ENCODE assay signal across 27 cellular contexts in the genomic region with DNA sequence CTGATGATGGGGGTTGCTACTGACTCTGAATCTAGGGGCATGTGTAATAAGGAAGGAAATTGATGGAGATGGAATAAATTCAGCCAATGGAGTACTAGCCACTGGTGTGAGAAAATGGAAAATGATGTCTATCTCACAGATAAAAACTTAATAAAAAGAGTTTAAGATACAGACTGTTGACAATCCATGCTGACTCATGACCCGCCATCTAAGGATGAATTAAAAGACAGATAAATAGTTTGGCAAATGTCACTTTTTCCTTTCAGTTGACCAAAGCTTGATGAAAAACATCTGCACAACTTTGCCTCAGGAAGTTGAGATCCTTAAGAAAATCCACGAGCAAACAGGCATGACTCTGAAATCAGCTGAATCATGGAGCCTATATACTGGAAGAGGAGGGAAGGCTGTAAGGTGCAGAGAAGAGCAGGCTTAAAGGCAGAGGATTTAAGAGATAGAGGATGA.
DNase-seq lines count a peak whose midpoint lies in the region; ATAC-seq, FAIRE-seq and TF ChIP-seq lines count a peak whose summit lies in the region.
"Had no signal": no experiment of that assay in that cellular context is flagged by ENCODE, and none has a peak within 500 bp of the region (broad histone marks: within the 10 kb centered on the region; RNA-seq: fewer than 3 reads in every experiment).

No MANE protein-coding gene starts in this region.

- DNase-seq in A673 (ENCODE audit: low spot score) (peak; percentile 70), HCEC 1CT (peak; percentile 20), astrocyte (ENCODE audit: low read depth) (peak; percentile 22), left ventricle myocardium inferior (no peak), NCI-H510A treated with DMSO at 0.1 percent for 48 hours (lab: John Stamatoyannopoulos, UW) (no peak), midbrain (lab: John Stamatoyannopoulos, UW) (no peak), DMS153 treated with DMSO at 0.1 percent for 48 hours (lab: John Stamatoyannopoulos, UW; ENCODE audit: unreplicated experiment) (no peak)
- DNase-seq: ACHN; activated CD4-positive, alpha-beta T cell treated with anti-CD3 and anti-CD28 coated beads for 36 hours; CD4-positive, alpha-beta T cell; DMS79 treated with DMSO at 0.1 percent for 48 hours; effector memory CD8-positive, alpha-beta T cell; hippocampal formation; Kasumi-1; mammary epithelial cell; naive B cell; NCI-H1092; NCI-H2081; NCI-H446 treated with DMSO at 0.1 percent for 48 hours; right lobe of liver had no signal

- H3K27me3 Mint-ChIP-seq in astrocyte (ENCODE audit: low read depth, unreplicated experiment), result no peaks in the 10 kb centered on the region
- H3K27me3 Mint-ChIP-seq: activated CD4-positive, alpha-beta T cell treated with anti-CD3 and anti-CD28 coated beads for 36 hours; activated naive CD4-positive, alpha-beta T cell treated with anti-CD3 and anti-CD28 coated beads, Interleukin-2, amount 50 U/mL, for 24 hours; CD4-positive, alpha-beta T cell; effector memory CD8-positive, alpha-beta T cell; naive B cell had no signal

- no peak overlapping the region for H3K4me2 ChIP-seq in astrocyte (ENCODE audit: low read length)

- H3K4me3 Mint-ChIP-seq in astrocyte (ENCODE audit: unreplicated experiment), result no peak overlapping the region
- H3K4me3 Mint-ChIP-seq: activated CD4-positive, alpha-beta T cell treated with anti-CD3 and anti-CD28 coated beads for 36 hours; activated naive CD4-positive, alpha-beta T cell treated with anti-CD3 and anti-CD28 coated beads, Interleukin-2, amount 50 U/mL, for 24 hours; CD4-positive, alpha-beta T cell; effector memory CD8-positive, alpha-beta T cell; naive B cell had no signal

- H3K27ac ChIP-seq in A673 (ENCODE audit: low read depth, low read length, poor library complexity, severe bottlenecking), result peak overlapping the region; percentile 71
- no peak overlapping the region for H3K27ac ChIP-seq in astrocyte (ENCODE audit: low read depth, low read length)
- H3K27ac ChIP-seq in left ventricle myocardium inferior (replicated peaks), result peak overlapping the region; percentile 49
- H3K27ac ChIP-seq: esophagus muscularis mucosa, right lobe of liver, RWPE1, vagina had no signal

- no peak overlapping the region for H3K9ac ChIP-seq in astrocyte (ENCODE audit: low read length)

- CTCF ChIA-PET in A673 (lab: Charles Lee), result no interaction called here

- no peaks in the 10 kb centered on the region for H4K20me1 ChIP-seq in astrocyte (ENCODE audit: insufficient read depth, low read length)

- H2AFZ ChIP-seq in astrocyte (ENCODE audit: low read depth, low read length), result no peak overlapping the region

- no peak for FAIRE-seq in astrocyte (lab: Jason Lieb, UNC)
- FAIRE-seq: islet of Langerhans, TTC549 had no signal

- no peak overlapping the region for H3K27ac Mint-ChIP-seq in astrocyte (ENCODE audit: unreplicated experiment)
- H3K27ac Mint-ChIP-seq: activated CD4-positive, alpha-beta T cell treated with anti-CD3 and anti-CD28 coated beads for 36 hours; activated naive CD4-positive, alpha-beta T cell treated with anti-CD3 and anti-CD28 coated beads, Interleukin-2, amount 50 U/mL, for 24 hours; CD4-positive, alpha-beta T cell; effector memory CD8-positive, alpha-beta T cell; naive B cell had no signal

- H3K9me3 ChIP-seq in A673 (ENCODE audit: low read depth, low read length, poor library complexity, severe bottlenecking) (no peaks in the 10 kb centered on the region), astrocyte (ENCODE audit: insufficient read depth, low read depth, low read length) (no peaks in the 10 kb centered on the region), left ventricle myocardium inferior (replicated peaks) (no peaks in the 10 kb centered on the region)
- H3K9me3 ChIP-seq: esophagus muscularis mucosa, right lobe of liver, vagina had no signal

- no peaks in the 10 kb centered on the region for H3K36me3 Mint-ChIP-seq in astrocyte (ENCODE audit: low read depth, unreplicated experiment)
- H3K36me3 Mint-ChIP-seq: activated naive CD4-positive, alpha-beta T cell treated with anti-CD3 and anti-CD28 coated beads, Interleukin-2, amount 50 U/mL, for 24 hours; naive B cell had no signal

- no peaks in the 10 kb centered on the region for H3K4me1 Mint-ChIP-seq in astrocyte (ENCODE audit: low read depth, unreplicated experiment)
- H3K4me1 Mint-ChIP-seq: activated CD4-positive, alpha-beta T cell treated with anti-CD3 and anti-CD28 coated beads for 36 hours; activated naive CD4-positive, alpha-beta T cell treated with anti-CD3 and anti-CD28 coated beads, Interleukin-2, amount 50 U/mL, for 24 hours; naive B cell had no signal

- H3K4me1 ChIP-seq in A673 (ENCODE audit: insufficient read depth, low read length, poor library complexity, severe bottlenecking) (peaks cover 35% of the 10 kb centered on the region), astrocyte (ENCODE audit: insufficient read depth, low read length) (no peaks in the 10 kb centered on the region), left ventricle myocardium inferior (peaks cover 2% of the 10 kb centered on the region)
- H3K4me1 ChIP-seq: right lobe of liver had no signal

- intact Hi-C loops in A673 (cut with micrococcal nuclease; ENCODE audit: unreplicated experiment) (no loop called here), left ventricle myocardium inferior (cut with micrococcal nuclease) (loop anchor here (10.0 kb wide), 1 partner anchor 683 kb away; no protein-coding TSS in a partner anchor)

- H3K9me3 Mint-ChIP-seq in astrocyte (ENCODE audit: unreplicated experiment), result no peaks in the 10 kb centered on the region

- TF ChIP-seq CTCF in A673 (conservative IDR thresholded peaks at IDR 0.05; ENCODE audit: low read depth, low read length) (no peak), astrocyte (IDR thresholded peaks at IDR 0.05; ENCODE audit: insufficient read depth, low read depth, low read length) (no peak), left ventricle myocardium inferior (IDR thresholded peaks at IDR 0.05; ENCODE audit: borderline replicate concordance) (no peak)

- POLR2A ChIA-PET in A673 (lab: Charles Lee; ENCODE audit: low non-redundant PET), result interaction anchor here (0.7 kb wide), 1 partner anchor 16 kb away, joined by 3 read pairs; no protein-coding TSS in a partner anchor

- H3K79me2 ChIP-seq in astrocyte (ENCODE audit: insufficient read depth, low read length), result no peaks in the 10 kb centered on the region

- H3K27me3 ChIP-seq in A673 (replicated peaks; ENCODE audit: insufficient read depth, low read depth, low read length, poor library complexity), result no peaks in the 10 kb centered on the region
- no peaks in the 10 kb centered on the region for H3K27me3 ChIP-seq in astrocyte (ENCODE audit: insufficient read depth, low read length)
- H3K27me3 ChIP-seq in left ventricle myocardium inferior (ENCODE audit: low read depth), result no peaks in the 10 kb centered on the region
- H3K27me3 ChIP-seq: esophagus muscularis mucosa, vagina had no signal

- no peaks in the 10 kb centered on the region for H3K36me3 ChIP-seq in A673 (ENCODE audit: insufficient read depth, low read length, poor library complexity, severe bottlenecking)
- H3K36me3 ChIP-seq in astrocyte (ENCODE audit: insufficient read depth, low read length), result no peaks in the 10 kb centered on the region
- no peaks in the 10 kb centered on the region for H3K36me3 ChIP-seq in left ventricle myocardium inferior
- H3K36me3 ChIP-seq: esophagus muscularis mucosa, right lobe of liver, vagina had no signal

- no TSS peak for BruUV-seq in A673 (replicated peaks; lab: Mats Ljungman, UMichigan)

- H3K4me3 ChIP-seq in A673 (ENCODE audit: low read depth, low read length, poor library complexity, severe bottlenecking), result no peak overlapping the region
- H3K4me3 ChIP-seq in astrocyte (ENCODE audit: insufficient read depth, low read depth, low read length), result no peak overlapping the region
- no peak overlapping the region for H3K4me3 ChIP-seq in left ventricle myocardium inferior
- H3K4me3 ChIP-seq: esophagus muscularis mucosa, right lobe of liver, vagina had no signal

- no peak for ATAC-seq in GM19467 (IDR thresholded peaks at IDR 0.05; ENCODE audit: unreplicated experiment)
- ATAC-seq: activated CD4-positive, alpha-beta T cell treated with anti-CD3 and anti-CD28 coated beads for 36 hours; effector memory CD8-positive, alpha-beta T cell; right lobe of liver had no signal

Comparison
In these comparisons a context has a peak if more than half of its experiments do, and no peak if none do; other contexts are left out.
1. DNase-seq: peak in A673 (single experiment), HCEC 1CT (single experiment) and astrocyte (single experiment); none in left ventricle myocardium inferior (single experiment), NCI-H510A treated with DMSO at 0.1 percent for 48 hours (single experiment), midbrain (single experiment) and DMS153 treated with DMSO at 0.1 percent for 48 hours (single experiment).